ENCODE assay signal across 26 cellular contexts in genomic region chr6:14776307-14776706, GRCh38.
"Had no signal": no experiment of that assay in that cellular context is flagged by ENCODE, and none has a peak within 500 bp of the region (broad histone marks: within the 10 kb centered on the region; RNA-seq: fewer than 3 reads in every experiment).

No MANE protein-coding gene starts in this region.

- H3K36me3 Mint-ChIP-seq: immature natural killer cell; naive thymus-derived CD8-positive, alpha-beta T cell; stimulated activated effector memory CD8-positive, alpha-beta T cell treated with anti-CD3 and anti-CD28 coated beads, Interleukin-12 subunit alpha, Interleukin-12 subunit beta, amount 100 ng/mL, for 72 hours had no signal

- ATAC-seq: heart right ventricle; left colon; left ventricle myocardium superior; lower lobe of right lung; naive thymus-derived CD8-positive, alpha-beta T cell had no signal

- H3K4me3 ChIP-seq: esophagus squamous epithelium, heart right ventricle, lower lobe of right lung, prostate gland, sigmoid colon, stomach, thyroid gland had no signal

- H3K4me1 ChIP-seq: lower lobe of right lung, prostate gland, sigmoid colon, thyroid gland had no signal

- H3K36me3 ChIP-seq: esophagus squamous epithelium, heart right ventricle, lower lobe of right lung, prostate gland, sigmoid colon, stomach, thyroid gland had no signal

- H3K27me3 ChIP-seq: esophagus squamous epithelium, heart right ventricle, sigmoid colon, stomach, thyroid gland had no signal

- H3K4me1 Mint-ChIP-seq: immature natural killer cell; naive thymus-derived CD8-positive, alpha-beta T cell had no signal

- DNase-seq: cerebellar nuclear complex; cortex of kidney; effector CD8-positive, alpha-beta T cell; esophagus squamous epithelium; foreskin melanocyte; glutamatergic neuron; heart right ventricle; hypothalamus; immature natural killer cell; islet precursor cell; kidney glomerular epithelial cell; left colon; left ventricle myocardium superior; lower lobe of right lung; naive thymus-derived CD8-positive, alpha-beta T cell; right cardiac atrium; sigmoid colon; stimulated activated CD4-positive, alpha-beta T cell treated with anti-CD3 and anti-CD28 coated beads, Interleukin-2, amount 100 ng/mL, for 24 hours; stimulated activated CD4-positive, alpha-beta T cell treated with anti-CD3 and anti-CD28 coated beads, Interleukin-4, amount 100 ng/mL, for 24 hours; stimulated activated naive CD4-positive, alpha-beta T cell treated with Interleukin-2 at 50 U/mL for 16 hours; stomach; thyroid gland; trophoblast cell had no signal

- H3K27ac Mint-ChIP-seq: immature natural killer cell; naive thymus-derived CD8-positive, alpha-beta T cell; stimulated activated effector memory CD8-positive, alpha-beta T cell treated with anti-CD3 and anti-CD28 coated beads, Interleukin-12 subunit alpha, Interleukin-12 subunit beta, amount 100 ng/mL, for 72 hours had no signal

- H3K9me3 ChIP-seq: esophagus squamous epithelium, lower lobe of right lung, prostate gland, sigmoid colon, stomach, thyroid gland had no signal

- H3K4me3 Mint-ChIP-seq: immature natural killer cell; naive thymus-derived CD8-positive, alpha-beta T cell; stimulated activated effector memory CD8-positive, alpha-beta T cell treated with anti-CD3 and anti-CD28 coated beads, Interleukin-12 subunit alpha, Interleukin-12 subunit beta, amount 100 ng/mL, for 72 hours had no signal

- H3K27ac ChIP-seq: esophagus squamous epithelium, heart right ventricle, lower lobe of right lung, prostate gland, sigmoid colon, stomach, thyroid gland had no signal

- H3K9me3 Mint-ChIP-seq: immature natural killer cell; stimulated activated effector memory CD8-positive, alpha-beta T cell treated with anti-CD3 and anti-CD28 coated beads, Interleukin-12 subunit alpha, Interleukin-12 subunit beta, amount 100 ng/mL, for 72 hours had no signal

- FAIRE-seq: endothelial cell of umbilical vein had no signal
